ENCODE assay signal across 17 cellular contexts in genomic region chr1:185869590-185869989, GRCh38.
DNase-seq lines count a peak whose midpoint lies in the region; ATAC-seq, FAIRE-seq and TF ChIP-seq lines count a peak whose summit lies in the region.
"Had no signal": no experiment of that assay in that cellular context is flagged by ENCODE, and none has a peak within 500 bp of the region (broad histone marks: within the 10 kb centered on the region; RNA-seq: fewer than 3 reads in every experiment).

No MANE protein-coding gene starts in this region.

- H3K9me3 ChIP-seq in heart left ventricle (no peaks in the 10 kb centered on the region), stomach (no peaks in the 10 kb centered on the region)

- DNase-seq in left ventricle myocardium superior (no peak), heart left ventricle (no peak), endothelial cell (ENCODE audit: low spot score) (no peak), frontal cortex (ENCODE audit: low spot score in 2 of 2) (no peak), DMS79 treated with DMSO at 0.1 percent for 48 hours (lab: John Stamatoyannopoulos, UW) (no peak), stomach (no peak)
- no peak for DNase-seq in natural killer cell treated with Interleukin-12 subunit alpha and Interleukin-12 subunit beta and Interleukin-15 and Interleukin-18, amount 100 ng/mL, for 72 hours (ENCODE audit: low spot score)
- DNase-seq: CD8-positive, alpha-beta T cell; COR-L47; GF-D8; HCEC 1CT; HFFc6 had no signal

- H3K4me1 ChIP-seq in heart left ventricle: peaks cover 0 to 11% (median 0%) of the 10 kb centered on the region in 12 donors
- peaks cover 0 to 3% (median 0%) of the 10 kb centered on the region in 4 donors for H3K4me1 ChIP-seq in stomach

- TF ChIP-seq EP300 in stomach (IDR thresholded peaks at IDR 0.05): no peak

- H3K4me3 ChIP-seq in heart left ventricle: no peak overlapping the region
- H3K4me3 ChIP-seq in stomach: no peak overlapping the region

- H3K36me3 ChIP-seq in heart left ventricle (peaks cover 0 to 9% (median 0%) of the 10 kb centered on the region in 9 donors), stomach (no peaks in the 10 kb centered on the region)

- FAIRE-seq in frontal cortex (lab: Jason Lieb, UNC): peak; percentile 19
- FAIRE-seq: A204.1, GM19239, HepG2, HTR-8/SVneo had no signal

- no peaks in the 10 kb centered on the region for H3K36me3 Mint-ChIP-seq in endothelial cell (ENCODE audit: low read depth, unreplicated experiment)
- H3K36me3 Mint-ChIP-seq in natural killer cell treated with Interleukin-12 subunit alpha and Interleukin-12 subunit beta and Interleukin-15 and Interleukin-18, amount 100 ng/mL, for 72 hours: no peaks in the 10 kb centered on the region
- H3K36me3 Mint-ChIP-seq: CD14-positive monocyte; CD8-positive, alpha-beta T cell had no signal

- intact Hi-C loops in left ventricle myocardium superior (cut with micrococcal nuclease): no loop called here
- intact Hi-C loops in heart left ventricle (cut with DNase I): no loop called here
- intact Hi-C loops in stomach (cut with DNase I; ENCODE audit: low total_unique reads): no loop called here

- 72 to 79% (median 77%) methylated on average over 2 of the region's 2 CpGs for WGBS in heart left ventricle, 4 donors
- WGBS in stomach, 5 donors: 58 to 90% (median 71%) methylated on average over 2 of the region's 2 CpGs

- TF ChIP-seq POLR2A in heart left ventricle (IDR thresholded peaks at IDR 0.05): no peak
- no peak for TF ChIP-seq POLR2A in stomach (IDR thresholded peaks at IDR 0.05)

- peak; percentile 38 for ATAC-seq in left ventricle myocardium superior
- no peak for ATAC-seq in heart left ventricle
- ATAC-seq in natural killer cell treated with Interleukin-12 subunit alpha and Interleukin-12 subunit beta and Interleukin-15 and Interleukin-18, amount 100 ng/mL, for 72 hours: no peak
- ATAC-seq: CD8-positive, alpha-beta T cell; HepG2 had no signal

- peaks cover 11% of the 10 kb centered on the region for H3K4me1 Mint-ChIP-seq in endothelial cell (ENCODE audit: unreplicated experiment)
- H3K4me1 Mint-ChIP-seq in natural killer cell treated with Interleukin-12 subunit alpha and Interleukin-12 subunit beta and Interleukin-15 and Interleukin-18, amount 100 ng/mL, for 72 hours (ENCODE audit: low read depth in 2 of 2): no peaks in the 10 kb centered on the region
- H3K4me1 Mint-ChIP-seq: CD14-positive monocyte had no signal

- peak overlapping the region; percentile 86 for H3K27ac Mint-ChIP-seq in endothelial cell (ENCODE audit: unreplicated experiment)
- H3K27ac Mint-ChIP-seq in natural killer cell treated with Interleukin-12 subunit alpha and Interleukin-12 subunit beta and Interleukin-15 and Interleukin-18, amount 100 ng/mL, for 72 hours: no peak overlapping the region
- H3K27ac Mint-ChIP-seq: CD14-positive monocyte; CD8-positive, alpha-beta T cell; HFFc6 had no signal

- H3K27me3 ChIP-seq in heart left ventricle: no peaks in the 10 kb centered on the region
- H3K27me3 ChIP-seq in stomach: no peaks in the 10 kb centered on the region

- H3K27ac ChIP-seq in heart left ventricle: no peak overlapping the region
- no peak overlapping the region for H3K27ac ChIP-seq in stomach

- peaks cover 2% of the 10 kb centered on the region for H3K27me3 Mint-ChIP-seq in endothelial cell (ENCODE audit: unreplicated experiment)
- peaks cover 0 to 4% of the 10 kb centered on the region in 2 donors for H3K27me3 Mint-ChIP-seq in natural killer cell treated with Interleukin-12 subunit alpha and Interleukin-12 subunit beta and Interleukin-15 and Interleukin-18, amount 100 ng/mL, for 72 hours

- TF ChIP-seq CTCF in heart left ventricle (IDR thresholded peaks at IDR 0.05): no peak
- TF ChIP-seq CTCF in endothelial cell (IDR thresholded peaks at IDR 0.05; ENCODE audit: unreplicated experiment): no peak
- TF ChIP-seq CTCF in stomach (IDR thresholded peaks at IDR 0.05): no peak

- H3K9me3 Mint-ChIP-seq in endothelial cell (ENCODE audit: unreplicated experiment): no peaks in the 10 kb centered on the region
- no peaks in the 10 kb centered on the region for H3K9me3 Mint-ChIP-seq in natural killer cell treated with Interleukin-12 subunit alpha and Interleukin-12 subunit beta and Interleukin-15 and Interleukin-18, amount 100 ng/mL, for 72 hours
- H3K9me3 Mint-ChIP-seq: CD8-positive, alpha-beta T cell; HFFc6 had no signal

- H3K4me3 Mint-ChIP-seq in endothelial cell (ENCODE audit: unreplicated experiment): no peak overlapping the region
- no peak overlapping the region for H3K4me3 Mint-ChIP-seq in natural killer cell treated with Interleukin-12 subunit alpha and Interleukin-12 subunit beta and Interleukin-15 and Interleukin-18, amount 100 ng/mL, for 72 hours
- H3K4me3 Mint-ChIP-seq: CD14-positive monocyte; CD8-positive, alpha-beta T cell; HFFc6 had no signal
